ENCODE assay signal across 1 cellular context in genomic region chr22:30254307-30254706, GRCh38.
TF ChIP-seq lines count a peak whose summit lies in the region.

No MANE protein-coding gene starts in this region.

TF ChIP-seq in HCT116, 20 proteins besides CTCF, POLR2A, EP300 and RAD21:
- TF ChIP-seq POLR2AphosphoS5 (IDR thresholded peaks at IDR 0.05; ENCODE audit: low read depth, low read length) (no peak; the same call in 1 of the 2 replicates), ZNF274 (IDR thresholded peaks at IDR 0.05; ENCODE audit: low read depth, low read length) (no peak), ZFX (IDR thresholded peaks at IDR 0.05) (no peak), EZH2 (IDR thresholded peaks at IDR 0.05) (no peak), YY1 (IDR thresholded peaks at IDR 0.05; ENCODE audit: extremely low read depth, insufficient replicate concordance, low read depth, low read length) (no peak), ATF3 (IDR thresholded peaks at IDR 0.05) (no peak), CEBPB (IDR thresholded peaks at IDR 0.05; ENCODE audit: low read depth) (no peak), EZH2phosphoT487 (IDR thresholded peaks at IDR 0.05; ENCODE audit: borderline replicate concordance) (no peak), SP1 (IDR thresholded peaks at IDR 0.05; ENCODE audit: low read depth) (no peak), ZBTB33 (IDR thresholded peaks at IDR 0.05; ENCODE audit: extremely low read depth, insufficient replicate concordance, low read length) (no peak), SRF (IDR thresholded peaks at IDR 0.05; ENCODE audit: low read depth) (no peak), SIN3A (IDR thresholded peaks at IDR 0.05; ENCODE audit: low read depth) (no peak), EGR1 (IDR thresholded peaks at IDR 0.05; ENCODE audit: low read depth) (no peak), MAX (IDR thresholded peaks at IDR 0.05) (no peak), FOSL1 (IDR thresholded peaks at IDR 0.05; ENCODE audit: low read depth) (no peak)
